1 cellular context compared by ENCODE assay signal in genomic region chr14:22926316-22926715, GRCh38.
TF ChIP-seq lines count a peak whose summit lies in the region.

No MANE protein-coding gene starts in this region.

TF ChIP-seq in HEK293T, 16 proteins besides CTCF, POLR2A, EP300 and RAD21:
- no peak for TF ChIP-seq ZNF384 (IDR thresholded peaks at IDR 0.05)
- no peak for TF ChIP-seq HDGF (IDR thresholded peaks at IDR 0.05; ENCODE audit: borderline replicate concordance)
- no peak for TF ChIP-seq NFRKB (IDR thresholded peaks at IDR 0.05)
- no peak for TF ChIP-seq BHLHE40 (IDR thresholded peaks at IDR 0.05; ENCODE audit: borderline replicate concordance)
- TF ChIP-seq CTBP1 (IDR thresholded peaks at IDR 0.05; ENCODE audit: borderline replicate concordance): no peak
- TF ChIP-seq SP1 (IDR thresholded peaks at IDR 0.05): no peak
- TF ChIP-seq L3MBTL2 (conservative IDR thresholded peaks at IDR 0.05): no peak
- TF ChIP-seq FOXK2 (IDR thresholded peaks at IDR 0.05): no peak
- no peak for TF ChIP-seq ARNT (IDR thresholded peaks at IDR 0.05)
- no peak for TF ChIP-seq LEF1 (IDR thresholded peaks at IDR 0.05; ENCODE audit: borderline replicate concordance)
- no peak for TF ChIP-seq SUZ12 (IDR thresholded peaks at IDR 0.05)
- no peak for TF ChIP-seq FOXM1 (IDR thresholded peaks at IDR 0.05; ENCODE audit: borderline replicate concordance)
- TF ChIP-seq ELF4 (IDR thresholded peaks at IDR 0.05): no peak
- no peak for TF ChIP-seq PKNOX1 (IDR thresholded peaks at IDR 0.05)
- TF ChIP-seq TARDBP (IDR thresholded peaks at IDR 0.05): no peak
- TF ChIP-seq FOXA1 (IDR thresholded peaks at IDR 0.05): no peak
